25 cellular contexts compared by ENCODE assay signal in genomic region chr7:110065112-110065511, GRCh38.
DNase-seq lines count a peak whose midpoint lies in the region; TF ChIP-seq lines count a peak whose summit lies in the region.
"Had no signal": no experiment of that assay in that cellular context is flagged by ENCODE, and none has a peak within 500 bp of the region (broad histone marks: within the 10 kb centered on the region; RNA-seq: fewer than 3 reads in every experiment).

No MANE protein-coding gene starts in this region.

- H3K9me3 ChIP-seq in Peyer's patch = no peaks in the 10 kb centered on the region
- H3K9me3 ChIP-seq: prostate gland, SJCRH30, upper lobe of right lung had no signal

- no peak for TF ChIP-seq POLR2A in Peyer's patch (IDR thresholded peaks at IDR 0.05)

- no peak overlapping the region for H3K4me3 ChIP-seq in Peyer's patch
- H3K4me3 ChIP-seq: prostate gland, SJCRH30, upper lobe of right lung had no signal

- peak; percentile 90 for DNase-seq in COR-L47 (lab: John Stamatoyannopoulos, UW)
- DNase-seq in NCI-H128 (lab: John Stamatoyannopoulos, UW; ENCODE audit: unreplicated experiment) = peak; percentile 88
- DNase-seq in NCI-H2081 (lab: John Stamatoyannopoulos, UW) = peak; percentile 63 to 95
- peak; percentile 97 for DNase-seq in NCI-H748 treated with DMSO at 0.1 percent for 48 hours (lab: John Stamatoyannopoulos, UW)
- no peak for DNase-seq in Peyer's patch
- no peak for DNase-seq in activated naive CD4-positive, alpha-beta T cell treated with anti-CD3 and anti-CD28 coated beads, Interleukin-2, amount 50 U/mL, for 16 hours
- DNase-seq in stimulated activated CD4-positive, alpha-beta T cell treated with anti-CD3 and anti-CD28 coated beads, Interleukin-4, amount 100 ng/mL, for 24 hours = no peak
- DNase-seq in medulla oblongata (ENCODE audit: extremely low spot score) = no peak
- DNase-seq: activated B cell treated with CpG ODN at 0.5 μM for 24 hours; activated CD4-positive, alpha-beta T cell treated with anti-CD3 and anti-CD28 coated beads, Interleukin-2, amount 50 U/mL, for 4 hours; anterior cingulate cortex; DND-41; effector CD4-positive, alpha-beta T cell; glutamatergic neuron; islet precursor cell; midbrain; naive thymus-derived CD8-positive, alpha-beta T cell; nucleus accumbens; SJCRH30; stimulated activated CD4-positive, alpha-beta T cell treated with anti-CD3 and anti-CD28 coated beads, Interleukin-4, amount 100 ng/mL, for 4 hours; T-cell; upper lobe of right lung had no signal

- H3K36me3 ChIP-seq in Peyer's patch = no peaks in the 10 kb centered on the region
- H3K36me3 ChIP-seq: prostate gland, SJCRH30, upper lobe of right lung had no signal

- no peaks in the 10 kb centered on the region for H3K4me1 ChIP-seq in Peyer's patch
- H3K4me1 ChIP-seq: prostate gland, SJCRH30, upper lobe of right lung had no signal

- no peak for TF ChIP-seq CTCF in Peyer's patch (IDR thresholded peaks at IDR 0.05)

- H3K27me3 ChIP-seq in Peyer's patch = no peaks in the 10 kb centered on the region
- H3K27me3 ChIP-seq: SJCRH30, upper lobe of right lung had no signal

- no peak overlapping the region for H3K27ac ChIP-seq in Peyer's patch
- H3K27ac ChIP-seq: epithelial cell of prostate, KMS-11, prostate gland, SJCRH30, upper lobe of right lung had no signal

Comparison
In these comparisons a context has a peak if more than half of its experiments do, and no peak if none do; other contexts are left out.
1. DNase-seq: peak in COR-L47 (single experiment), NCI-H128 (single experiment), NCI-H2081 (2 of 2) and NCI-H748 treated with DMSO at 0.1 percent for 48 hours (single experiment); none in Peyer's patch (0 of 3), activated naive CD4-positive, alpha-beta T cell treated with anti-CD3 and anti-CD28 coated beads, Interleukin-2, amount 50 U/mL, for 16 hours (single experiment), stimulated activated CD4-positive, alpha-beta T cell treated with anti-CD3 and anti-CD28 coated beads, Interleukin-4, amount 100 ng/mL, for 24 hours (single experiment) and medulla oblongata (single experiment).